Comparison of ENCODE assay signal across 8 cellular contexts in the genomic region with DNA sequence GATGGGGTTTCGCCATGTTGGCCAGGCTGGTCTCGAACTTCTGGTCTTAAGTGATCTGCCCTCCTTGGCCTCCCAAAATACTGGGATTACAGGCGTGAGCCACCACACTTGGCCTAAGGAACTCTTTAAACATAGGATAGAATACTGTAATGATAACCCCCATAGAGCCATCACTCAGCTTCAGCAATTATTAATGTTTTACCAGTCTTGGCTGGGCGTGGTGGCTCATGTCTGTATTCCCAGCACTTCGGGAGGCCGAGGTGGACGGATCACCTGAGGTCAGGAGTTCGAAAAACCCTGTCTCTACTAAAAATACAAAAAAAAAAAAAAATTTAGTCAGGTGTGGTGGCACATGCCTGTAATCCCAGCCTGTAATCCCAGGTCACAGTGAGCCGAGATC.
"Had no signal": no experiment of that assay in that cellular context is flagged by ENCODE, and none has a peak within 500 bp of the region (broad histone marks: within the 10 kb centered on the region; RNA-seq: fewer than 3 reads in every experiment).

No MANE protein-coding gene starts in this region.

- H2AFZ ChIP-seq: GM23248 had no signal

- H3K4me3 ChIP-seq: GM23248 had no signal

- H3K4me3 Mint-ChIP-seq: H9, IgD-negative memory B cell had no signal

- H3K4me1 Mint-ChIP-seq: H9, IgD-negative memory B cell had no signal

- H3K9me3 Mint-ChIP-seq: H9, IgD-negative memory B cell had no signal

- FAIRE-seq: HTR-8/SVneo had no signal

- H3K9ac ChIP-seq: GM23248, KMS-11 had no signal

- H3K27me3 Mint-ChIP-seq: IgD-negative memory B cell had no signal

- H3K4me2 ChIP-seq: KMS-11 had no signal

- DNase-seq: GM23248, GOT3, H9, HCEC 1CT, KBM-7 had no signal

- H3K27ac ChIP-seq: GM23248, KMS-11 had no signal
